ENCODE assay signal across 17 cellular contexts in genomic region chr17:10789694-10790271, GRCh38. TPM values are rescaled to one million over a fixed set of nuclear protein-coding genes. Genes with fewer than 3 reads are reported as not detected.
DNase-seq lines count a peak whose midpoint lies in the region; ATAC-seq and TF ChIP-seq lines count a peak whose summit lies in the region.
"Had no signal": no experiment of that assay in that cellular context is flagged by ENCODE, and none has a peak within 500 bp of the region (broad histone marks: within the 10 kb centered on the region; RNA-seq: fewer than 3 reads in every experiment).

No MANE protein-coding gene starts in this region.

- H3K9me3 ChIP-seq in body of pancreas (no peaks in the 10 kb centered on the region), gastroesophageal sphincter (no peaks in the 10 kb centered on the region), prostate gland (no peaks in the 10 kb centered on the region), endodermal cell (ENCODE audit: control insufficient read depth, low read length) (no peaks in the 10 kb centered on the region)
- H3K9me3 ChIP-seq: BLaER1 treated with 17β-estradiol and CSF1 and Interleukin-3, amounts not matched to agents 10 nM and 100 nM had no signal

- TF ChIP-seq CTCF in C4-2B (conservative IDR thresholded peaks at IDR 0.05) (no peak), body of pancreas (IDR thresholded peaks at IDR 0.05) (no peak), gastroesophageal sphincter (IDR thresholded peaks at IDR 0.05) (no peak), prostate gland (IDR thresholded peaks at IDR 0.05) (no peak), endothelial cell (IDR thresholded peaks at IDR 0.05; ENCODE audit: unreplicated experiment) (no peak), endodermal cell (conservative IDR thresholded peaks at IDR 0.05) (no peak)

- intact Hi-C loops in body of pancreas (cut with DNase I), result no loop called here
- intact Hi-C loops in prostate gland (cut with DNase I), result no loop called here

- WGBS in body of pancreas, 2 donors, result 85 to 90% methylated on average over 2 to 4 of the region's 4 CpGs
- 62 to 89% methylated on average over 3 to 4 of the region's 4 CpGs for WGBS in gastroesophageal sphincter (ENCODE audit: low coverage in 1 of 2), 2 donors
- 73% methylated on average over 4 of the region's 4 CpGs for WGBS in prostate gland
- WGBS in endodermal cell (ENCODE audit: insufficient coverage in 1 of 2, insufficient read length in 1 of 2), 2 experiments, result 82 to 92% methylated on average over 4 of the region's 4 CpGs

- H3K27me3 ChIP-seq in body of pancreas (no peaks in the 10 kb centered on the region), gastroesophageal sphincter (no peaks in the 10 kb centered on the region), prostate gland (replicated peaks; ENCODE audit: insufficient read depth) (no peaks in the 10 kb centered on the region), endodermal cell (ENCODE audit: control insufficient read depth, insufficient read depth, low read length, poor library complexity, severe bottlenecking) (no peaks in the 10 kb centered on the region)
- H3K27me3 ChIP-seq: BLaER1 treated with 17β-estradiol and CSF1 and Interleukin-3, amounts not matched to agents 10 nM and 100 nM had no signal

- H3K27ac ChIP-seq in C4-2B (peak overlapping the region; percentile 70), body of pancreas (peak overlapping the region in 3 of 4 donors; percentile 25 to 52 (median 44)), gastroesophageal sphincter (no peak overlapping the region), prostate gland (peak overlapping the region; percentile 69 to 76), endodermal cell (ENCODE audit: low read depth, low read length) (no peak overlapping the region)
- H3K27ac ChIP-seq: BLaER1 treated with 17β-estradiol and CSF1 and Interleukin-3, amounts not matched to agents 10 nM and 100 nM; KMS-11 had no signal

- H3K36me3 ChIP-seq in body of pancreas (replicated peaks in 1 of 2; ENCODE audit: insufficient read depth in 1 of 2, low read depth in 2 of 2), result no peaks in the 10 kb centered on the region
- no peaks in the 10 kb centered on the region for H3K36me3 ChIP-seq in gastroesophageal sphincter
- H3K36me3 ChIP-seq in prostate gland, result no peaks in the 10 kb centered on the region
- no peaks in the 10 kb centered on the region for H3K36me3 ChIP-seq in endodermal cell (ENCODE audit: control insufficient read depth, insufficient read depth, low read length)
- H3K36me3 ChIP-seq: BLaER1 treated with 17β-estradiol and CSF1 and Interleukin-3, amounts not matched to agents 10 nM and 100 nM had no signal

- H3K36me3 Mint-ChIP-seq in endothelial cell (ENCODE audit: low read depth, unreplicated experiment), result no peaks in the 10 kb centered on the region
- H3K36me3 Mint-ChIP-seq in endodermal cell (ENCODE audit: low read depth), result no peaks in the 10 kb centered on the region

- H3K9me3 Mint-ChIP-seq in endothelial cell (ENCODE audit: unreplicated experiment), result no peaks in the 10 kb centered on the region
- no peaks in the 10 kb centered on the region for H3K9me3 Mint-ChIP-seq in endodermal cell

- TF ChIP-seq EP300 in gastroesophageal sphincter (IDR thresholded peaks at IDR 0.05), result no peak

- no peak overlapping the region for H3K4me3 Mint-ChIP-seq in endothelial cell (ENCODE audit: unreplicated experiment)
- no peak overlapping the region for H3K4me3 Mint-ChIP-seq in endodermal cell

- H3K27me3 Mint-ChIP-seq in endothelial cell (ENCODE audit: unreplicated experiment), result no peaks in the 10 kb centered on the region
- no peaks in the 10 kb centered on the region for H3K27me3 Mint-ChIP-seq in endodermal cell (ENCODE audit: insufficient read depth)

- ATAC-seq in body of pancreas (no peak), gastroesophageal sphincter (peak; percentile 32)

- H3K4me3 ChIP-seq in body of pancreas, result no peak overlapping the region
- no peak overlapping the region for H3K4me3 ChIP-seq in gastroesophageal sphincter
- H3K4me3 ChIP-seq in prostate gland, result no peak overlapping the region
- H3K4me3 ChIP-seq in endodermal cell (ENCODE audit: low read length), result no peak overlapping the region
- H3K4me3 ChIP-seq: BLaER1 treated with 17β-estradiol and CSF1 and Interleukin-3, amounts not matched to agents 10 nM and 100 nM had no signal

- no peak overlapping the region for H3K27ac Mint-ChIP-seq in endothelial cell (ENCODE audit: unreplicated experiment)
- no peak overlapping the region for H3K27ac Mint-ChIP-seq in endodermal cell

- no peak overlapping the region for H3K9ac ChIP-seq in endodermal cell (ENCODE audit: extremely low read depth, low read length, poor library complexity, severe bottlenecking)
- H3K9ac ChIP-seq: BLaER1 treated with 17β-estradiol and CSF1 and Interleukin-3, amounts not matched to agents 10 nM and 100 nM; KMS-11 had no signal

- H3K4me1 Mint-ChIP-seq in endothelial cell (ENCODE audit: unreplicated experiment) (no peaks in the 10 kb centered on the region), endodermal cell (peaks cover 11% of the 10 kb centered on the region)

- H3K4me1 ChIP-seq in body of pancreas (peaks cover 16% of the 10 kb centered on the region), gastroesophageal sphincter (peaks cover 0 to 23% (median 0%) of the 10 kb centered on the region in 3 donors), prostate gland (replicated peaks) (peaks cover 4% of the 10 kb centered on the region), endodermal cell (ENCODE audit: control insufficient read depth, insufficient read depth, low read length) (no peaks in the 10 kb centered on the region)

- TF ChIP-seq POLR2A in body of pancreas (IDR thresholded peaks at IDR 0.05) (no peak), gastroesophageal sphincter (IDR thresholded peaks at IDR 0.05) (no peak), prostate gland (IDR thresholded peaks at IDR 0.05) (no peak)

- DNase-seq in body of pancreas (no peak), prostate gland (ENCODE audit: low spot score) (no peak), endothelial cell (ENCODE audit: low spot score) (no peak), inferior parietal cortex (ENCODE audit: extremely low spot score) (no peak), endodermal cell (no peak)
- DNase-seq in stimulated activated CD4-positive, alpha-beta T cell treated with anti-CD3 and anti-CD28 coated beads, Interleukin-4, amount 100 ng/mL, for 1 hour, result no peak
- DNase-seq: MM.1S, NCI-H1105, NCI-H1694 treated with DMSO at 0.1 percent for 48 hours, NCI-H774 had no signal

RNA-seq across cellular contexts. Expression of gene TMEM238L, which starts 14.1 kb away (rescaled TPM):
- total RNA-seq in body of pancreas, result not detected
- total RNA-seq in gastroesophageal sphincter, result not detected
- total RNA-seq in prostate gland, result 10 to 100 TPM in 1 of 2 donors, 1 to 10 TPM in 1; 7.7 to 12.0 TPM
- not detected for total RNA-seq in endothelial cell (ENCODE audit: unreplicated experiment)
- not detected for total RNA-seq in endodermal cell
- polyA plus RNA-seq in endodermal cell (2013, experiment 1 of 2), result not detected
- polyA plus RNA-seq in endodermal cell (2013, experiment 2 of 2), result not detected
- total RNA-seq: A172, H4, NCI-H460 had no signal

RNA-seq across cellular contexts. Expression of gene PIRT, which starts 48.1 kb away (rescaled TPM):
- total RNA-seq in body of pancreas (under 1 TPM in 1 of 2 donors, not detected in 1; 0.78 TPM), gastroesophageal sphincter (1 to 10 TPM in 2 of 4 donors, under 1 TPM in 2; 0.19 to 2.1 (median 0.91) TPM), prostate gland (1 to 10 TPM in 1 of 2 donors, not detected in 1; 1.2 TPM), endothelial cell (ENCODE audit: unreplicated experiment) (not detected), endodermal cell (not detected)
- not detected for polyA plus RNA-seq in endodermal cell (2013, experiment 1 of 2)
- 0.08 TPM for polyA plus RNA-seq in endodermal cell (2013, experiment 2 of 2)
- total RNA-seq: A172, H4, NCI-H460 had no signal

RNA-seq across cellular contexts. Expression of gene TMEM220, which starts 60.0 kb away (rescaled TPM):
- total RNA-seq in body of pancreas (10 to 100 TPM in 1 of 2 donors, 1 to 10 TPM in 1; 4.4 to 11.5 TPM), gastroesophageal sphincter (10 to 100 TPM in 3 of 4 donors, 1 to 10 TPM in 1; 9.4 to 18.3 (median 15.6) TPM), prostate gland (10 to 100 TPM; 18.4 to 30.1 TPM), endothelial cell (ENCODE audit: unreplicated experiment) (2.3 TPM), endodermal cell (10 to 100 TPM in 1 of 2 donors, 1 to 10 TPM in 1; 1.4 to 10.9 TPM)
- polyA plus RNA-seq in endodermal cell (2013, experiment 1 of 2), result 1.7 TPM
- polyA plus RNA-seq in endodermal cell (2013, experiment 2 of 2), result 0.41 TPM
- total RNA-seq: H4 had no signal

Comparison
In these comparisons a context has a peak if more than half of its experiments do, and no peak if none do; other contexts are left out.
1. H3K27ac ChIP-seq: peak in C4-2B (single experiment), body of pancreas (3 of 4) and prostate gland (2 of 2); none in gastroesophageal sphincter (0 of 4) and endodermal cell (single experiment).